Comparison of ENCODE assay signal across 24 cellular contexts in the genomic region with DNA sequence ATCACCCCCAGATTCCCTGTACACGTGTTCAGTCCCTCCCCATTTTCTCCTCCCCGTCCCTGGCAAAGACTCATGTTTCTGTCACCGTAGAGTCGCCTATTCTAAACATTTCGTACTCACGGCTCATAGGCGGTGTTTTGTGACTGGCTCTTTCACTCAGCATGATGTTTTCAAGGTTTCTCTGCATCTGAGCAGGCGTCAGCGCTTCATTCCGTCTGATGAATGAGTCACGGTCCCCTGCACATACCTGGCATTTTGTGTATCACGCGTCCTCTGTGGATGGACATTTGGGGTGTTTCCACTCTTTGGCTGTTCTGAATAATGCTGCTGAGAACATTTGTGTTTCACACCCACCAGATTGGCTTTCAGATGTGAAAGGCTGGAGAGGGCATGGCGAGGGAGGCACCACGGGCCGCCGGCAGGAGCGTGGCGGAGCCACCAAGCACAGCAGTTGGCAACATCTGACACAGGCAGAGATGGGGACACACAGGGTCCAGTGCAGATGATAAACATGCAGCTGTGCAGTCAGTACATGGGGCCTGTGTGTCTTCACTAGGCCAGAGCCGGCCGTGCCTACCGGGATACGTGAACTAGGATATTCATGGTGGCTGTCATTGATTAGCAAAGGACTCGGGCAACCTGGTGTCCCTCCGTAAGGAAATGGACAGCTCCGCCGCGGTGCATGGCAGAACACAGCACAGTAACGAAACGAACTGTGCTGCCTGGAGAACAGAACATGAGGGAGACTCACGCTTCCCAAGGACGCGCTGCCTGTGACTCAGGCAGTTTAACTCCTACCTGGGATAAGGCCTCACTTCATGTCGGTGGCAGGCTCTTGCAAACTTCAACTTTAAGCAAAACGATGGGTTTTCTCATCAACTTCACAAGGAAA.
DNase-seq lines count a peak whose midpoint lies in the region; ATAC-seq and TF ChIP-seq lines count a peak whose summit lies in the region.
"Had no signal": no experiment of that assay in that cellular context is flagged by ENCODE, and none has a peak within 500 bp of the region (broad histone marks: within the 10 kb centered on the region; RNA-seq: fewer than 3 reads in every experiment).

No MANE protein-coding gene starts in this region.

- no peaks in the 10 kb centered on the region for H3K27me3 ChIP-seq in osteoblast (ENCODE audit: insufficient read depth, low read length)
- H3K27me3 ChIP-seq: BE2C, heart right ventricle, tibial nerve had no signal

- peaks cover 46% of the 10 kb centered on the region for H3K36me3 Mint-ChIP-seq in WTC11

- no peak overlapping the region for H3K4me2 ChIP-seq in osteoblast (ENCODE audit: insufficient read depth, low read length)

- H3K79me2 ChIP-seq in osteoblast (ENCODE audit: insufficient read depth, low read length): no peaks in the 10 kb centered on the region

- no peaks in the 10 kb centered on the region for H3K4me1 ChIP-seq in osteoblast (ENCODE audit: insufficient read depth, low read length)
- H3K4me1 ChIP-seq: BE2C, prostate gland, tibial nerve had no signal

- no peaks in the 10 kb centered on the region for H3K27me3 Mint-ChIP-seq in WTC11 (ENCODE audit: low read depth)
- H3K27me3 Mint-ChIP-seq: CD8-positive, alpha-beta memory T cell had no signal

- H3K4me1 Mint-ChIP-seq in WTC11: peaks cover 23% of the 10 kb centered on the region

- TF ChIP-seq CTCF in WTC11 (IDR thresholded peaks at IDR 0.05) (no peak), osteoblast (IDR thresholded peaks at IDR 0.05; ENCODE audit: extremely low read depth, low read depth, low read length) (no peak)

- H4K20me1 ChIP-seq in osteoblast (ENCODE audit: insufficient read depth, low read length): no peaks in the 10 kb centered on the region

- no peak overlapping the region for H3K27ac ChIP-seq in osteoblast (ENCODE audit: low read depth, low read length)
- H3K27ac ChIP-seq: epithelial cell of prostate, heart right ventricle, prostate gland, tibial nerve had no signal

- no peaks in the 10 kb centered on the region for H3K36me3 ChIP-seq in osteoblast (ENCODE audit: insufficient read depth, low read length)
- H3K36me3 ChIP-seq: prostate gland had no signal

- DNase-seq in Ammon's horn (ENCODE audit: low spot score): peak; percentile 17
- no peak for DNase-seq in WTC11 (ENCODE audit: low spot score)
- peak; percentile 42 for DNase-seq in globus pallidus (ENCODE audit: low spot score)
- peak; percentile 37 for DNase-seq in osteoblast (ENCODE audit: insufficient read length, low spot score, missing footprints)
- no peak for DNase-seq in GOT3 (lab: John Stamatoyannopoulos, UW)
- no peak for DNase-seq in activated CD4-positive, alpha-beta T cell treated with anti-CD3 and anti-CD28 coated beads for 48 hours
- DNase-seq: activated CD4-positive, alpha-beta T cell treated with anti-CD3 and anti-CD28 coated beads, Interleukin-2, amount 50 U/mL, for 48 hours; activated effector memory CD4-positive, alpha-beta T cell treated with anti-CD3 and anti-CD28 coated beads, Interleukin-2, amount 50 U/mL, for 16 hours; BE2C; CD8-positive, alpha-beta memory T cell; cerebellar nuclear complex; heart right ventricle; Karpas-422; left colon; NCI-H1436; NCI-H2081 treated with DMSO at 0.1 percent for 48 hours; NCI-H226; stimulated activated naive CD4-positive, alpha-beta T cell treated with Interleukin-2 at 50 U/mL for 16 hours; SW 1271 had no signal

- no peaks in the 10 kb centered on the region for H3K9me3 ChIP-seq in osteoblast (ENCODE audit: low read depth, low read length)
- H3K9me3 ChIP-seq: BE2C, heart right ventricle, prostate gland, tibial nerve had no signal

- peak overlapping the region; percentile 60 for H3K27ac Mint-ChIP-seq in WTC11

- no peaks in the 10 kb centered on the region for H3K9me3 Mint-ChIP-seq in WTC11
- H3K9me3 Mint-ChIP-seq: CD8-positive, alpha-beta memory T cell had no signal

- H2AFZ ChIP-seq in osteoblast (ENCODE audit: low read length): no peak overlapping the region

- ATAC-seq in WTC11 (no peak), HG02870 (IDR thresholded peaks at IDR 0.05; ENCODE audit: unreplicated experiment) (no peak), HG03439 (IDR thresholded peaks at IDR 0.05; ENCODE audit: unreplicated experiment) (no peak)
- ATAC-seq: left colon had no signal

- POLR2A ChIA-PET in WTC11 (lab: Charles Lee): no interaction called here

- H3K4me3 Mint-ChIP-seq in WTC11: no peak overlapping the region
- H3K4me3 Mint-ChIP-seq: CD8-positive, alpha-beta memory T cell had no signal

- no peak overlapping the region for H3K4me3 ChIP-seq in osteoblast (ENCODE audit: insufficient read depth, low read length)
- H3K4me3 ChIP-seq: heart right ventricle, prostate gland, tibial nerve had no signal

- CTCF ChIA-PET in WTC11 (lab: Charles Lee): no interaction called here

TF ChIP-seq in WTC11, 78 proteins besides CTCF, POLR2A, EP300 and RAD21:
- TF ChIP-seq, protein P1, sequence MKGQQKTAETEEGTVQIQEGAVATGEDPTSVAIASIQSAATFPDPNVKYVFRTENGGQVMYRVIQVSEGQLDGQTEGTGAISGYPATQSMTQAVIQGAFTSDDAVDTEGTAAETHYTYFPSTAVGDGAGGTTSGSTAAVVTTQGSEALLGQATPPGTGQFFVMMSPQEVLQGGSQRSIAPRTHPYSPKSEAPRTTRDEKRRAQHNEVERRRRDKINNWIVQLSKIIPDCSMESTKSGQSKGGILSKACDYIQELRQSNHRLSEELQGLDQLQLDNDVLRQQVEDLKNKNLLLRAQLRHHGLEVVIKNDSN (CRISPR knock-in tag; IDR thresholded peaks at IDR 0.05): no peak
- TF ChIP-seq, protein P2, sequence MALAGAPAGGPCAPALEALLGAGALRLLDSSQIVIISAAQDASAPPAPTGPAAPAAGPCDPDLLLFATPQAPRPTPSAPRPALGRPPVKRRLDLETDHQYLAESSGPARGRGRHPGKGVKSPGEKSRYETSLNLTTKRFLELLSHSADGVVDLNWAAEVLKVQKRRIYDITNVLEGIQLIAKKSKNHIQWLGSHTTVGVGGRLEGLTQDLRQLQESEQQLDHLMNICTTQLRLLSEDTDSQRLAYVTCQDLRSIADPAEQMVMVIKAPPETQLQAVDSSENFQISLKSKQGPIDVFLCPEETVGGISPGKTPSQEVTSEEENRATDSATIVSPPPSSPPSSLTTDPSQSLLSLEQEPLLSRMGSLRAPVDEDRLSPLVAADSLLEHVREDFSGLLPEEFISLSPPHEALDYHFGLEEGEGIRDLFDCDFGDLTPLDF (CRISPR knock-in tag; IDR thresholded peaks at IDR 0.05): no peak
- TF ChIP-seq, protein P3, sequence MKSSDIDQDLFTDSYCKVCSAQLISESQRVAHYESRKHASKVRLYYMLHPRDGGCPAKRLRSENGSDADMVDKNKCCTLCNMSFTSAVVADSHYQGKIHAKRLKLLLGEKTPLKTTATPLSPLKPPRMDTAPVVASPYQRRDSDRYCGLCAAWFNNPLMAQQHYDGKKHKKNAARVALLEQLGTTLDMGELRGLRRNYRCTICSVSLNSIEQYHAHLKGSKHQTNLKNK (CRISPR knock-in tag; IDR thresholded peaks at IDR 0.05): no peak
- TF ChIP-seq, protein P4, sequence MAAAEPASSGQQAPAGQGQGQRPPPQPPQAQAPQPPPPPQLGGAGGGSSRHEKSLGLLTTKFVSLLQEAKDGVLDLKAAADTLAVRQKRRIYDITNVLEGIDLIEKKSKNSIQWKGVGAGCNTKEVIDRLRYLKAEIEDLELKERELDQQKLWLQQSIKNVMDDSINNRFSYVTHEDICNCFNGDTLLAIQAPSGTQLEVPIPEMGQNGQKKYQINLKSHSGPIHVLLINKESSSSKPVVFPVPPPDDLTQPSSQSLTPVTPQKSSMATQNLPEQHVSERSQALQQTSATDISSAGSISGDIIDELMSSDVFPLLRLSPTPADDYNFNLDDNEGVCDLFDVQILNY (CRISPR knock-in tag; IDR thresholded peaks at IDR 0.05): no peak
- TF ChIP-seq, protein P5, sequence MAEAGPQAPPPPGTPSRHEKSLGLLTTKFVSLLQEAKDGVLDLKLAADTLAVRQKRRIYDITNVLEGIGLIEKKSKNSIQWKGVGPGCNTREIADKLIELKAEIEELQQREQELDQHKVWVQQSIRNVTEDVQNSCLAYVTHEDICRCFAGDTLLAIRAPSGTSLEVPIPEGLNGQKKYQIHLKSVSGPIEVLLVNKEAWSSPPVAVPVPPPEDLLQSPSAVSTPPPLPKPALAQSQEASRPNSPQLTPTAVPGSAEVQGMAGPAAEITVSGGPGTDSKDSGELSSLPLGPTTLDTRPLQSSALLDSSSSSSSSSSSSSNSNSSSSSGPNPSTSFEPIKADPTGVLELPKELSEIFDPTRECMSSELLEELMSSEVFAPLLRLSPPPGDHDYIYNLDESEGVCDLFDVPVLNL (CRISPR knock-in tag; IDR thresholded peaks at IDR 0.05; ENCODE audit: borderline replicate concordance, low read depth): no peak
- TF ChIP-seq, protein P6, sequence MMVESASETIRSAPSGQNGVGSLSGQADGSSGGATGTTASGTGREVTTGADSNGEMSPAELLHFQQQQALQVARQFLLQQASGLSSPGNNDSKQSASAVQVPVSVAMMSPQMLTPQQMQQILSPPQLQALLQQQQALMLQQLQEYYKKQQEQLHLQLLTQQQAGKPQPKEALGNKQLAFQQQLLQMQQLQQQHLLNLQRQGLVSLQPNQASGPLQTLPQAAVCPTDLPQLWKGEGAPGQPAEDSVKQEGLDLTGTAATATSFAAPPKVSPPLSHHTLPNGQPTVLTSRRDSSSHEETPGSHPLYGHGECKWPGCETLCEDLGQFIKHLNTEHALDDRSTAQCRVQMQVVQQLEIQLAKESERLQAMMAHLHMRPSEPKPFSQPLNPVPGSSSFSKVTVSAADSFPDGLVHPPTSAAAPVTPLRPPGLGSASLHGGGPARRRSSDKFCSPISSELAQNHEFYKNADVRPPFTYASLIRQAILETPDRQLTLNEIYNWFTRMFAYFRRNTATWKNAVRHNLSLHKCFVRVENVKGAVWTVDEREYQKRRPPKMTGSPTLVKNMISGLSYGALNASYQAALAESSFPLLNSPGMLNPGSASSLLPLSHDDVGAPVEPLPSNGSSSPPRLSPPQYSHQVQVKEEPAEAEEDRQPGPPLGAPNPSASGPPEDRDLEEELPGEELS (CRISPR knock-in tag; IDR thresholded peaks at IDR 0.05): no peak
- no peak for TF ChIP-seq ZBTB21 (CRISPR knock-in tag; IDR thresholded peaks at IDR 0.05; ENCODE audit: borderline replicate concordance)
- TF ChIP-seq ZNF263 (CRISPR knock-in tag; IDR thresholded peaks at IDR 0.05; ENCODE audit: low read depth): no peak
TF ChIP-seq in WTC11: peak in this region for 0.

Comparison
In these comparisons a context has a peak if more than half of its experiments do, and no peak if none do; other contexts are left out.
1. DNase-seq: peak in Ammon's horn (single experiment), globus pallidus (single experiment) and osteoblast (single experiment); none in WTC11 (single experiment), GOT3 (single experiment) and activated CD4-positive, alpha-beta T cell treated with anti-CD3 and anti-CD28 coated beads for 48 hours (single experiment).